Comparison of ENCODE assay signal across 8 cellular contexts in genomic region chr1:70411360-70411844, GRCh38. TPM values are rescaled to one million over a fixed set of nuclear protein-coding genes. Genes with fewer than 3 reads are reported as not detected.
A peak's percentile ranks its signal among the peaks of the same experiment; 100 is the strongest.
DNase-seq lines count a peak whose midpoint lies in the region; ATAC-seq, FAIRE-seq and TF ChIP-seq lines count a peak whose summit lies in the region.

No MANE protein-coding gene starts in this region.

- BruUV-seq in K562 (replicated peaks; lab: Mats Ljungman, UMichigan), result TSS peak; percentile 85

- ATAC-seq in GM19035 (IDR thresholded peaks at IDR 0.05; ENCODE audit: unreplicated experiment) (peak; percentile 6), HG03571 (IDR thresholded peaks at IDR 0.05; ENCODE audit: unreplicated experiment) (peak; percentile 3), K562 (peak; percentile 73), HG03520 (IDR thresholded peaks at IDR 0.05; ENCODE audit: unreplicated experiment) (no peak)

- no peak for TF ChIP-seq EP300 in K562 (IDR thresholded peaks at IDR 0.05; ENCODE audit: low read length)

- H4K20me1 ChIP-seq in K562 (replicated peaks; ENCODE audit: control insufficient read depth, insufficient read depth, low read length), result no peaks in the 10 kb centered on the region

- no peak for TF ChIP-seq RAD21 in K562 (CRISPR knock-in tag; conservative IDR thresholded peaks at IDR 0.05 in 1 of 2, IDR thresholded peaks at IDR 0.05 in 1 of 2)

- peak overlapping the region; percentile 97 for H3K27ac ChIP-seq in K562 (ENCODE audit: extremely low read depth, low read depth, low read length)
- H3K27ac ChIP-seq in subcutaneous abdominal adipose tissue (ENCODE audit: low read depth, low read length), result peak overlapping the region; percentile 96

- H3K36me3 ChIP-seq in K562 (ENCODE audit: control insufficient read depth, insufficient read depth, low read length) (peaks cover 8% of the 10 kb centered on the region; the same call in 2 of the 3 replicates), kidney epithelial cell (ENCODE audit: control insufficient read depth, insufficient read depth, low read length) (no peaks in the 10 kb centered on the region), subcutaneous abdominal adipose tissue (ENCODE audit: control insufficient read depth in 5 of 5, insufficient read depth in 5 of 5, low read length in 5 of 5) (no peaks in the 10 kb centered on the region)

- H3K9me1 ChIP-seq in K562 (ENCODE audit: control insufficient read depth, insufficient read depth, low read length), result no peaks in the 10 kb centered on the region

- under 1% methylated on average over 14 of the region's 17 CpGs for WGBS in K562 (ENCODE audit: insufficient coverage, low coverage, missing lambda C conversion rate)

- FAIRE-seq in K562 (lab: Jason Lieb, UNC), result no peak

- peaks cover 37% of the 10 kb centered on the region for H3K79me2 ChIP-seq in K562 (ENCODE audit: control insufficient read depth, insufficient read depth, low read length)

- in situ Hi-C loops in K562 (cut with MboI), result no loop called here

- CTCF ChIA-PET in K562 (lab: Yijun Ruan, JAX; ENCODE audit: low intra/inter-chr PET ratio), result no interaction called here

- no peak for DNase-seq in K562 (ENCODE audit: extremely low read depth in 1 of 4, low spot score in 3 of 4)
- no peak for DNase-seq in kidney epithelial cell (ENCODE audit: low read depth)
- DNase-seq in cortex of kidney (lab: John Stamatoyannopoulos, UW), result no peak
- DNase-seq in NCI-H2196 treated with DMSO at 0.1 percent for 48 hours (lab: John Stamatoyannopoulos, UW; ENCODE audit: unreplicated experiment), result no peak

- no peaks in the 10 kb centered on the region; a peak in 2 of 5 replicates for H3K4me1 ChIP-seq in K562 (replicated peaks in 1 of 2; ENCODE audit: control insufficient read depth in 2 of 2, insufficient read depth in 2 of 2, low read length in 2 of 2)
- H3K4me1 ChIP-seq in subcutaneous abdominal adipose tissue (ENCODE audit: control insufficient read depth in 5 of 5, insufficient read depth in 5 of 5, low read length in 5 of 5), result peaks cover 0 to 27% (median 22%) of the 10 kb centered on the region in 5 donors

- TF ChIP-seq CTCF in K562 (IDR thresholded peaks at IDR 0.05 in 2 of 3, conservative IDR thresholded peaks at IDR 0.05 in 1 of 3; ENCODE audit: insufficient read depth in 2 of 3, low read depth in 1 of 3, low read length in 3 of 3), result no peak
- no peak for TF ChIP-seq CTCF in kidney epithelial cell (IDR thresholded peaks at IDR 0.05; ENCODE audit: insufficient read depth, low read length, poor library complexity, severe bottlenecking)

- H3K9me3 ChIP-seq in K562 (replicated peaks; ENCODE audit: control insufficient read depth, insufficient read depth, low read depth, low read length) (no peaks in the 10 kb centered on the region), subcutaneous abdominal adipose tissue (ENCODE audit: control insufficient read depth in 5 of 5, low read length in 5 of 5) (no peaks in the 10 kb centered on the region)

- H3K9ac ChIP-seq in K562 (ENCODE audit: insufficient read depth in 1 of 2, low read depth in 2 of 2, low read length in 2 of 2) (peak overlapping the region; percentile 95 to 99), subcutaneous abdominal adipose tissue (ENCODE audit: low read length in 5 of 5) (peak overlapping the region; percentile 80 to 96 (median 85))

- intact Hi-C loops in K562 (cut with micrococcal nuclease), result loop anchor here (1.0 to 5.0 kb wide), 5 partner anchors 58 to 279 kb away; partner anchors contain the start of genes LRRC40 and SRSF11

- no peak for TF ChIP-seq POLR2A in K562 (conservative IDR thresholded peaks at IDR 0.05)

- POLR2A ChIA-PET in K562 (lab: Yijun Ruan, JAX), result interaction anchor here (0.6 to 4.5 kb wide), 29 partner anchors 10 to 635 kb away, joined by 3 to 45 read pairs (median 4); partner anchors contain the start of genes ANKRD13C and LRRC40

- H3K27me3 ChIP-seq in K562 (ENCODE audit: control insufficient read depth in 2 of 2, insufficient read depth in 2 of 2, low read length in 2 of 2), result no peaks in the 10 kb centered on the region
- no peaks in the 10 kb centered on the region for H3K27me3 ChIP-seq in kidney epithelial cell (ENCODE audit: control insufficient read depth, insufficient read depth, low read length)
- no peaks in the 10 kb centered on the region for H3K27me3 ChIP-seq in subcutaneous abdominal adipose tissue (ENCODE audit: control insufficient read depth in 5 of 5, insufficient read depth in 4 of 5, low read length in 5 of 5)

- H3K4me3 ChIP-seq in K562, result peak overlapping the region; percentile 97
- peak overlapping the region; percentile 81 for H3K4me3 ChIP-seq in kidney epithelial cell (ENCODE audit: low read depth, low read length)
- peak overlapping the region; percentile 59 to 97 (median 93) for H3K4me3 ChIP-seq in subcutaneous abdominal adipose tissue (ENCODE audit: low read depth in 1 of 5, low read length in 5 of 5)

- H2AFZ ChIP-seq in K562 (ENCODE audit: low read depth, low read length), result peak overlapping the region; percentile 97

- peak overlapping the region; percentile 99 for H3K4me2 ChIP-seq in K562 (ENCODE audit: insufficient read depth, low read length)

TF ChIP-seq in K562, 482 proteins besides CTCF, POLR2A, EP300 and RAD21 (continues in another document):
- TF ChIP-seq PHB (CRISPR knock-in tag; IDR thresholded peaks at IDR 0.05) (no peak), NRF1 (conservative IDR thresholded peaks at IDR 0.05 in 1 of 2, IDR thresholded peaks at IDR 0.05 in 1 of 2) (peak; percentile 31 to 54; a peak in 2 of 4 replicates), RBFOX2 (IDR thresholded peaks at IDR 0.05; ENCODE audit: low read depth, low read length) (peak; percentile 88), GATAD2A (IDR thresholded peaks at IDR 0.05) (peak; percentile 5; the same call in 1 of the 2 replicates), CHD1 (IDR thresholded peaks at IDR 0.05; ENCODE audit: low read length) (peak; percentile 87), ZBTB2 (IDR thresholded peaks at IDR 0.05) (peak; percentile 39; the same call in 1 of the 2 replicates), ZBED1 (IDR thresholded peaks at IDR 0.05) (no peak), SMARCA5 (IDR thresholded peaks at IDR 0.05) (peak; percentile 32; the same call in 1 of the 2 replicates), FOXA3 (CRISPR knock-in tag; conservative IDR thresholded peaks at IDR 0.05 in 1 of 2, IDR thresholded peaks at IDR 0.05 in 1 of 2) (no peak), ARID1B (IDR thresholded peaks at IDR 0.05) (no peak), TRIM24 (IDR thresholded peaks at IDR 0.05) (peak in 1 of 2 experiments; percentile 22; a peak in 1 of 4 replicates)

RNA-seq across cellular contexts. Expression of gene CTH, which starts 0.3 kb away (rescaled TPM):
- 20.6 and 29.3 TPM in 2 replicates for total RNA-seq in K562 (2011; cell fraction: chromatin; rRNA removed; ENCODE audit: low replicate concordance)
- total RNA-seq in K562 (2011; cell fraction: nucleolus; rRNA removed), result 17.0 and 18.3 TPM in 2 replicates
- 18.4 and 19.7 TPM in 2 replicates for total RNA-seq in K562 (2011; cell fraction: nucleoplasm; rRNA removed)
- total RNA-seq in K562 (2014; rRNA removed), result 17.3 and 17.4 TPM in 2 replicates
- total RNA-seq in K562 (2014; rRNA removed; fragmentation: Illumina TruSeq; extraction: Trizol), result 26.6 and 31.5 TPM in 2 replicates
- total RNA-seq in K562 (2015; rRNA removed; fragmentation: Illumina TruSeq; extraction: Trizol), result 7.0 and 8.0 TPM in 2 replicates
- 26.1 and 30.9 TPM in 2 replicates for total RNA-seq in K562 (2021)
- polyA plus RNA-seq in K562 (2011; rRNA removed), result 26.9 and 29.9 TPM in 2 replicates
- polyA plus RNA-seq in K562 (2011; cell fraction: cytosol; rRNA removed), result 26.8 and 27.2 TPM in 2 replicates
- polyA plus RNA-seq in K562 (2011; cell fraction: nucleus; rRNA removed), result 18.6 and 20.2 TPM in 2 replicates
- 11.6 and 84.2 TPM in 2 replicates for polyA plus RNA-seq in K562 (2012)
- 42.0 and 45.3 TPM in 2 replicates for polyA plus RNA-seq in K562 (2014; fragmentation: Illumina TruSeq; extraction: Trizol)
- 10 to 100 TPM; 45.6 to 54.4 TPM for polyA plus RNA-seq in K562 (2014; fragmentation: Nextera tagmentation; extraction: Ambion mirVana)
- 34.6 and 36.0 TPM in 2 replicates for polyA plus RNA-seq in K562 (2014; rRNA removed)
- polyA minus RNA-seq in K562 (2011; rRNA and poly(A)+ RNA removed), result 24.1 and 27.0 TPM in 2 replicates
- 12.2 and 17.0 TPM in 2 replicates for polyA minus RNA-seq in K562 (2011; cell fraction: cytosol; rRNA and poly(A)+ RNA removed)
- polyA minus RNA-seq in K562 (2011; cell fraction: nucleus; rRNA and poly(A)+ RNA removed), result 12.3 and 21.4 TPM in 2 replicates
- total RNA-seq in kidney epithelial cell, result 13.6 and 18.2 TPM in 2 replicates

RNA-seq across cellular contexts. Expression of gene ANKRD13C, which starts 56.9 kb away (rescaled TPM):
- total RNA-seq in K562 (2011; cell fraction: chromatin; rRNA removed; ENCODE audit: low replicate concordance), result 16.8 and 35.6 TPM in 2 replicates
- total RNA-seq in K562 (2011; cell fraction: nucleolus; rRNA removed), result 16.3 and 17.8 TPM in 2 replicates
- total RNA-seq in K562 (2011; cell fraction: nucleoplasm; rRNA removed), result 17.1 and 22.2 TPM in 2 replicates
- 16.0 and 16.7 TPM in 2 replicates for total RNA-seq in K562 (2014; rRNA removed)
- 16.6 and 19.3 TPM in 2 replicates for total RNA-seq in K562 (2014; rRNA removed; fragmentation: Illumina TruSeq; extraction: Trizol)
- 20.8 and 22.8 TPM in 2 replicates for total RNA-seq in K562 (2015; rRNA removed; fragmentation: Illumina TruSeq; extraction: Trizol)
- total RNA-seq in K562 (2021), result 13.9 and 15.0 TPM in 2 replicates
- 6.5 and 8.7 TPM in 2 replicates for polyA plus RNA-seq in K562 (2011; rRNA removed)
- 3.3 and 5.1 TPM in 2 replicates for polyA plus RNA-seq in K562 (2011; cell fraction: cytosol; rRNA removed)
- polyA plus RNA-seq in K562 (2011; cell fraction: nucleus; rRNA removed), result 7.8 and 10.6 TPM in 2 replicates
- polyA plus RNA-seq in K562 (2012), result 7.7 and 8.1 TPM in 2 replicates
- polyA plus RNA-seq in K562 (2014; fragmentation: Illumina TruSeq; extraction: Trizol), result 10.2 and 12.5 TPM in 2 replicates
- 1 to 10 TPM; 3.4 to 4.0 TPM for polyA plus RNA-seq in K562 (2014; fragmentation: Nextera tagmentation; extraction: Ambion mirVana)
- polyA plus RNA-seq in K562 (2014; rRNA removed), result 10.3 and 11.9 TPM in 2 replicates
- 13.3 and 15.4 TPM in 2 replicates for polyA minus RNA-seq in K562 (2011; rRNA and poly(A)+ RNA removed)
- polyA minus RNA-seq in K562 (2011; cell fraction: cytosol; rRNA and poly(A)+ RNA removed), result 8.3 and 8.6 TPM in 2 replicates
- 22.3 and 26.2 TPM in 2 replicates for polyA minus RNA-seq in K562 (2011; cell fraction: nucleus; rRNA and poly(A)+ RNA removed)
- total RNA-seq in kidney epithelial cell, result 15.0 and 15.2 TPM in 2 replicates
